Comparison of ENCODE assay signal across 20 cellular contexts in genomic region chr20:1786061-1786460, GRCh38.
A peak's percentile ranks its signal among the peaks of the same experiment; 100 is the strongest.
DNase-seq lines count a peak whose midpoint lies in the region; ATAC-seq, FAIRE-seq and TF ChIP-seq lines count a peak whose summit lies in the region.
"Had no signal": no experiment of that assay in that cellular context is flagged by ENCODE, and none has a peak within 500 bp of the region (broad histone marks: within the 10 kb centered on the region; RNA-seq: fewer than 3 reads in every experiment).

No MANE protein-coding gene starts in this region.

- TF ChIP-seq RAD21 in GM12878 (IDR thresholded peaks at IDR 0.05; ENCODE audit: insufficient read depth, low read depth, low read length), result no peak

- 9% methylated on average over 1 of the region's 1 CpG for WGBS in GM12878 (ENCODE audit: insufficient coverage, insufficient replicate concordance, low lambda C conversion rate, missing lambda C conversion rate)

- DNase-seq in GM12878 (ENCODE audit: low read depth, low spot score) (no peak), nephron progenitor cell (no peak), breast epithelium (ENCODE audit: low spot score in 2 of 2) (no peak), T-cell (no peak)
- DNase-seq in stimulated activated naive B cell treated with anti-CD40 and anti-IgM and Interleukin-4, amounts not matched to agents 10 μg/mL and 1 μg/mL and 100 μg/mL, for 72 hours, result no peak
- DNase-seq: ACHN; BE2C; CD4-positive, alpha-beta memory T cell; DMS153; DMS79; GDM1; HFFc6 had no signal

- no TSS peak for BruUV-seq in GM12878 (replicated peaks; lab: Mats Ljungman, UMichigan)

- H3K4me3 ChIP-seq in BLaER1 treated with 17β-estradiol and CSF1 and Interleukin-3, amounts not matched to agents 10 nM and 100 nM, result no peak overlapping the region
- no peak overlapping the region for H3K4me3 ChIP-seq in GM12878
- no peak overlapping the region for H3K4me3 ChIP-seq in breast epithelium
- H3K4me3 ChIP-seq: GM23338 had no signal

- no peaks in the 10 kb centered on the region for H3K9me3 ChIP-seq in BLaER1 treated with 17β-estradiol and CSF1 and Interleukin-3, amounts not matched to agents 10 nM and 100 nM (replicated peaks in 1 of 11)
- H3K9me3 ChIP-seq in GM12878 (replicated peaks; ENCODE audit: control insufficient read depth, insufficient read depth, low read length) (no peaks in the 10 kb centered on the region), breast epithelium (no peaks in the 10 kb centered on the region)
- H3K9me3 ChIP-seq: BE2C had no signal

- no peak for TF ChIP-seq POLR2A in GM12878 (IDR thresholded peaks at IDR 0.05; ENCODE audit: low read depth, low read length)
- no peak for TF ChIP-seq POLR2A in breast epithelium (IDR thresholded peaks at IDR 0.05)

- TF ChIP-seq EP300 in GM12878 (IDR thresholded peaks at IDR 0.05; ENCODE audit: borderline replicate concordance in 1 of 2, control insufficient read depth in 1 of 2, low read depth in 2 of 2, low read length in 2 of 2), result no peak

- H3K27ac Mint-ChIP-seq in nephron progenitor cell, result no peak overlapping the region
- H3K27ac Mint-ChIP-seq in stimulated activated naive B cell treated with anti-CD40 and anti-IgM and Interleukin-4, amounts not matched to agents 10 μg/mL and 1 μg/mL and 100 μg/mL, for 72 hours, result peak overlapping the region; percentile 10
- H3K27ac Mint-ChIP-seq in T-cell, result no peak overlapping the region
- H3K27ac Mint-ChIP-seq: GM23338, HFFc6, IgD-negative memory B cell had no signal

- intact Hi-C loops in GM12878 (cut with micrococcal nuclease; ENCODE audit: unreplicated experiment) (no loop called here), breast epithelium (cut with DNase I; ENCODE audit: low total_unique reads) (loop anchor here (5.0 kb wide), 1 partner anchor 231 kb away; no protein-coding TSS in a partner anchor)

- no peaks in the 10 kb centered on the region for H3K79me2 ChIP-seq in GM12878 (ENCODE audit: control insufficient read depth, insufficient read depth, low read length)

- H4K20me1 ChIP-seq in BLaER1 treated with 17β-estradiol and CSF1 and Interleukin-3, amounts not matched to agents 10 nM and 100 nM, result no peaks in the 10 kb centered on the region
- no peaks in the 10 kb centered on the region for H4K20me1 ChIP-seq in GM12878 (ENCODE audit: control insufficient read depth, insufficient read depth)

- H3K9ac ChIP-seq in BLaER1 treated with 17β-estradiol and CSF1 and Interleukin-3, amounts not matched to agents 10 nM and 100 nM, result no peak overlapping the region
- H3K9ac ChIP-seq in GM12878 (ENCODE audit: control insufficient read depth, insufficient read depth, low read length), result no peak overlapping the region

- H3K36me3 ChIP-seq in BLaER1 treated with 17β-estradiol and CSF1 and Interleukin-3, amounts not matched to agents 10 nM and 100 nM, result no peaks in the 10 kb centered on the region
- H3K36me3 ChIP-seq in GM12878 (ENCODE audit: control insufficient read depth in 2 of 2, insufficient read depth in 2 of 2, low read length in 1 of 2), result no peaks in the 10 kb centered on the region
- no peaks in the 10 kb centered on the region for H3K36me3 ChIP-seq in breast epithelium
- H3K36me3 ChIP-seq: BE2C had no signal

- RAD21 ChIA-PET in GM12878 (lab: Charles Lee; ENCODE audit: unreplicated experiment), result no interaction called here

- no peak overlapping the region for H3K27ac ChIP-seq in BLaER1 treated with 17β-estradiol and CSF1 and Interleukin-3, amounts not matched to agents 10 nM and 100 nM
- H3K27ac ChIP-seq in GM12878 (ENCODE audit: control insufficient read depth, insufficient read depth), result no peak overlapping the region
- no peak overlapping the region for H3K27ac ChIP-seq in breast epithelium
- H3K27ac ChIP-seq: C4-2B had no signal

- H3K27me3 Mint-ChIP-seq in nephron progenitor cell (ENCODE audit: low read depth, poor library complexity) (peaks cover 28% of the 10 kb centered on the region), T-cell (peaks cover 51 to 68% of the 10 kb centered on the region in 2 donors)
- H3K27me3 Mint-ChIP-seq in stimulated activated naive B cell treated with anti-CD40 and anti-IgM and Interleukin-4, amounts not matched to agents 10 μg/mL and 1 μg/mL and 100 μg/mL, for 72 hours, result peaks cover 51 to 69% of the 10 kb centered on the region in 2 donors

- peaks cover 0 to 35% (median 0%) of the 10 kb centered on the region in 11 experiments; a peak in 4 of 22 replicates for H3K27me3 ChIP-seq in BLaER1 treated with 17β-estradiol and CSF1 and Interleukin-3, amounts not matched to agents 10 nM and 100 nM
- H3K27me3 ChIP-seq in GM12878 (replicated peaks in 1 of 2; ENCODE audit: control insufficient read depth in 2 of 2, insufficient read depth in 2 of 2, low read length in 1 of 2) (0 out of 4 replicates have a peak, but pooled peaks cover 0 to 2% of the 10 kb centered on the region in 2 experiments), breast epithelium (no peaks in the 10 kb centered on the region)
- H3K27me3 ChIP-seq: BE2C had no signal

- H3K4me2 ChIP-seq in BLaER1 treated with 17β-estradiol and CSF1 and Interleukin-3, amounts not matched to agents 10 nM and 100 nM, result peak overlapping the region in 6 of 11 experiments; percentile 18 to 61 (median 26); a peak in 12 of 22 replicates
- no peak overlapping the region for H3K4me2 ChIP-seq in GM12878 (ENCODE audit: control insufficient read depth, insufficient read depth)
- H3K4me2 ChIP-seq: GM23338 had no signal

- no peak for ATAC-seq in GM12878
- ATAC-seq in stimulated activated naive B cell treated with anti-CD40 and anti-IgM and Interleukin-4, amounts not matched to agents 10 μg/mL and 1 μg/mL and 100 μg/mL, for 72 hours (replicated peaks), result no peak
- no peak for ATAC-seq in T-cell (replicated peaks in 1 of 4)
- ATAC-seq: GM23338, HCT116, HepG2 had no signal

- H3K9me3 Mint-ChIP-seq in nephron progenitor cell, result no peaks in the 10 kb centered on the region
- H3K9me3 Mint-ChIP-seq in stimulated activated naive B cell treated with anti-CD40 and anti-IgM and Interleukin-4, amounts not matched to agents 10 μg/mL and 1 μg/mL and 100 μg/mL, for 72 hours, result no peaks in the 10 kb centered on the region
- no peaks in the 10 kb centered on the region for H3K9me3 Mint-ChIP-seq in T-cell
- H3K9me3 Mint-ChIP-seq: CD4-positive, alpha-beta memory T cell; GM23338; HFFc6; IgD-negative memory B cell had no signal

- H3K4me1 Mint-ChIP-seq in nephron progenitor cell, result peaks cover 35% of the 10 kb centered on the region
- peaks cover 14 to 25% of the 10 kb centered on the region in 2 donors for H3K4me1 Mint-ChIP-seq in stimulated activated naive B cell treated with anti-CD40 and anti-IgM and Interleukin-4, amounts not matched to agents 10 μg/mL and 1 μg/mL and 100 μg/mL, for 72 hours
- H3K4me1 Mint-ChIP-seq in T-cell, result no peaks in the 10 kb centered on the region
- H3K4me1 Mint-ChIP-seq: CD4-positive, alpha-beta memory T cell; GM23338 had no signal

- no peak overlapping the region for H2AFZ ChIP-seq in GM12878 (ENCODE audit: control insufficient read depth, low read depth, low read length)
- H2AFZ ChIP-seq: GM23338 had no signal

- POLR2A ChIA-PET in GM12878 (lab: Charles Lee), result no interaction called here
- POLR2A ChIA-PET in T-cell (lab: Charles Lee), result no interaction called here

- TF ChIP-seq CTCF in GM12878 (IDR thresholded peaks at IDR 0.05 in 2 of 3, conservative IDR thresholded peaks at IDR 0.05 in 1 of 3; ENCODE audit: control insufficient read depth in 2 of 3, extremely low read depth in 1 of 3, insufficient read depth in 1 of 3, low read depth in 3 of 3, low read length in 3 of 3) (no peak), nephron progenitor cell (IDR thresholded peaks at IDR 0.05) (no peak), breast epithelium (IDR thresholded peaks at IDR 0.05) (no peak)

- in situ Hi-C loops in GM12878 (cut with MboI), result no loop called here

- H3K36me3 Mint-ChIP-seq in nephron progenitor cell (ENCODE audit: low read depth), result no peaks in the 10 kb centered on the region
- H3K36me3 Mint-ChIP-seq in stimulated activated naive B cell treated with anti-CD40 and anti-IgM and Interleukin-4, amounts not matched to agents 10 μg/mL and 1 μg/mL and 100 μg/mL, for 72 hours, result no peaks in the 10 kb centered on the region
- no peaks in the 10 kb centered on the region for H3K36me3 Mint-ChIP-seq in T-cell
- H3K36me3 Mint-ChIP-seq: CD4-positive, alpha-beta memory T cell had no signal

- peaks cover 0 to 47% (median 10%) of the 10 kb centered on the region in 10 experiments; a peak in 12 of 20 replicates for H3K4me1 ChIP-seq in BLaER1 treated with 17β-estradiol and CSF1 and Interleukin-3, amounts not matched to agents 10 nM and 100 nM
- H3K4me1 ChIP-seq in GM12878 (ENCODE audit: control insufficient read depth, insufficient read depth, low read length) (no peaks in the 10 kb centered on the region), breast epithelium (no peaks in the 10 kb centered on the region)
- H3K4me1 ChIP-seq: BE2C had no signal

- CTCF ChIA-PET in GM12878 (lab: Yijun Ruan, JAX), result interaction anchor here (1.0 to 1.1 kb wide), 2 partner anchors 9 to 51 kb away, joined by 4 to 5 read pairs; no protein-coding TSS in a partner anchor
- CTCF ChIA-PET in T-cell (lab: Charles Lee), result no interaction called here

- SMC1A ChIA-PET in GM12878 (lab: Charles Lee; ENCODE audit: uncharacterized antibody, unreplicated experiment), result no interaction called here

- H3K4me3 Mint-ChIP-seq in nephron progenitor cell (peak overlapping the region; percentile 13), T-cell (no peak overlapping the region)
- no peak overlapping the region for H3K4me3 Mint-ChIP-seq in stimulated activated naive B cell treated with anti-CD40 and anti-IgM and Interleukin-4, amounts not matched to agents 10 μg/mL and 1 μg/mL and 100 μg/mL, for 72 hours
- H3K4me3 Mint-ChIP-seq: CD4-positive, alpha-beta memory T cell; GM23338; HFFc6; IgD-negative memory B cell had no signal

- no peak for FAIRE-seq in GM12878 (lab: Jason Lieb, UNC)
- FAIRE-seq: A204.1, H54, HepG2 had no signal
